Comparison of ENCODE assay signal across 18 cellular contexts in the genomic region with DNA sequence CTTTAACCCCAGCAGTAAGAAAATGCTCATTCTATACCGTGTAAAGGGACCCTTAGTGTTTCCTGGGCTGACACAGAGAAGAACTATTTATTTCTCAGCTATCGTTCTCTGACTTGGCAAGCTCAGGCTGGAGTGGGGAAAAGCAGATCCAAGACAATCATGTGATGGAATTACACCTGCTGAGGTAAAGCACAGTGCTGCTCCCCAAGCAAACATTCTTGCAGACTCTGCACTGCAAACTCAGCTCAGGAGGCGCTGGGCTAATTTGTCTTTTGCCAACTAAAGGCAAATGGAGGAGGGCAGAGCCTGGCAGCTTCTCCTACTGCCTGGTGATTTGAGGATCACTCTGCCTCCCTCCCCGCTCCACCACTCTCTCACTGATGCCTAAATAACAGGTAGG. TPM values are rescaled to one million over a fixed set of nuclear protein-coding genes. Genes with fewer than 3 reads are reported as not detected.
DNase-seq lines count a peak whose midpoint lies in the region; ATAC-seq lines count a peak whose summit lies in the region.
"Had no signal": no experiment of that assay in that cellular context is flagged by ENCODE, and none has a peak within 500 bp of the region (broad histone marks: within the 10 kb centered on the region; RNA-seq: fewer than 3 reads in every experiment).

No MANE protein-coding gene starts in this region.

- peak; percentile 42 for ATAC-seq in left ventricle myocardium superior
- no peak for ATAC-seq in memory B cell (ENCODE audit: low read depth)
- no peak for ATAC-seq in HG02610 (IDR thresholded peaks at IDR 0.05; ENCODE audit: unreplicated experiment)
- ATAC-seq: activated T-cell treated with anti-CD3 and anti-CD28 coated beads, Interleukin-2, amount 50 U/mL, for 4 hours; stimulated activated effector memory CD8-positive, alpha-beta T cell treated with anti-CD3 and anti-CD28 coated beads, Interleukin-12 subunit alpha, Interleukin-12 subunit beta, amount 100 ng/mL, for 72 hours had no signal

- H3K27ac Mint-ChIP-seq in memory B cell, result peak overlapping the region; percentile 83
- H3K27ac Mint-ChIP-seq: activated CD4-positive, alpha-beta memory T cell treated with anti-CD3 and anti-CD28 coated beads, Interleukin-2, amount 10 ng/mL, durations not matched to agents 7 days and 5 days; CD4-positive, CD25-positive, alpha-beta regulatory T cell; nephron; stimulated activated effector memory CD8-positive, alpha-beta T cell treated with anti-CD3 and anti-CD28 coated beads, Interleukin-12 subunit alpha, Interleukin-12 subunit beta, amount 100 ng/mL, for 72 hours had no signal

- no peaks in the 10 kb centered on the region for H3K36me3 Mint-ChIP-seq in memory B cell
- H3K36me3 Mint-ChIP-seq: CD4-positive, CD25-positive, alpha-beta regulatory T cell had no signal

- no peak for DNase-seq in left ventricle myocardium superior
- DNase-seq in cardiac septum (ENCODE audit: low spot score), result no peak
- DNase-seq in cerebellar cortex (ENCODE audit: low spot score), result peak; percentile 59
- no peak for DNase-seq in memory B cell (ENCODE audit: low spot score in 2 of 2)
- no peak for DNase-seq in NCI-H1105 treated with DMSO at 0.1 percent for 48 hours (lab: John Stamatoyannopoulos, UW)
- DNase-seq in activated T-cell treated with anti-CD3 and anti-CD28 coated beads, Interleukin-2, amount 50 U/mL, for 48 hours, result no peak
- no peak for DNase-seq in KG1 (lab: John Stamatoyannopoulos, UW)
- DNase-seq: ACHN; activated CD4-positive, alpha-beta memory T cell treated with anti-CD3 and anti-CD28 coated beads, Interleukin-2, amount 10 ng/mL, durations not matched to agents 7 days and 5 days; activated T-cell treated with anti-CD3 and anti-CD28 coated beads, Interleukin-2, amount 50 U/mL, for 4 hours; CD4-positive, CD25-positive, alpha-beta regulatory T cell; NCI-H146; NCI-H226; upper lobe of left lung; WERI-Rb-1 had no signal

- no peak overlapping the region for H3K4me3 Mint-ChIP-seq in memory B cell
- H3K4me3 Mint-ChIP-seq: activated CD4-positive, alpha-beta memory T cell treated with anti-CD3 and anti-CD28 coated beads, Interleukin-2, amount 10 ng/mL, durations not matched to agents 7 days and 5 days; activated T-cell treated with anti-CD3 and anti-CD28 coated beads, Interleukin-2, amount 50 U/mL, for 4 hours; CD4-positive, CD25-positive, alpha-beta regulatory T cell; nephron; stimulated activated effector memory CD8-positive, alpha-beta T cell treated with anti-CD3 and anti-CD28 coated beads, Interleukin-12 subunit alpha, Interleukin-12 subunit beta, amount 100 ng/mL, for 72 hours had no signal

- intact Hi-C loops in left ventricle myocardium superior (cut with micrococcal nuclease), result no loop called here
- intact Hi-C loops in cardiac septum (cut with DNase I), result no loop called here

- H3K4me1 Mint-ChIP-seq in memory B cell, result peaks cover 57% of the 10 kb centered on the region

- no peaks in the 10 kb centered on the region for H3K27me3 Mint-ChIP-seq in memory B cell
- H3K27me3 Mint-ChIP-seq: activated CD4-positive, alpha-beta memory T cell treated with anti-CD3 and anti-CD28 coated beads, Interleukin-2, amount 10 ng/mL, durations not matched to agents 7 days and 5 days; CD4-positive, CD25-positive, alpha-beta regulatory T cell had no signal

- no peaks in the 10 kb centered on the region for H3K9me3 Mint-ChIP-seq in memory B cell
- H3K9me3 Mint-ChIP-seq: activated CD4-positive, alpha-beta memory T cell treated with anti-CD3 and anti-CD28 coated beads, Interleukin-2, amount 10 ng/mL, durations not matched to agents 7 days and 5 days; activated T-cell treated with anti-CD3 and anti-CD28 coated beads, Interleukin-2, amount 50 U/mL, for 4 hours; nephron; stimulated activated effector memory CD8-positive, alpha-beta T cell treated with anti-CD3 and anti-CD28 coated beads, Interleukin-12 subunit alpha, Interleukin-12 subunit beta, amount 100 ng/mL, for 72 hours had no signal

RNA-seq across cellular contexts. Expression of gene FUT8, which starts 57.8 kb away (rescaled TPM):
- total RNA-seq in left ventricle myocardium superior, result 11.5 TPM
- 12.5 TPM for total RNA-seq in cardiac septum
